Comparison of ENCODE assay signal across 10 cellular contexts in the genomic region with DNA sequence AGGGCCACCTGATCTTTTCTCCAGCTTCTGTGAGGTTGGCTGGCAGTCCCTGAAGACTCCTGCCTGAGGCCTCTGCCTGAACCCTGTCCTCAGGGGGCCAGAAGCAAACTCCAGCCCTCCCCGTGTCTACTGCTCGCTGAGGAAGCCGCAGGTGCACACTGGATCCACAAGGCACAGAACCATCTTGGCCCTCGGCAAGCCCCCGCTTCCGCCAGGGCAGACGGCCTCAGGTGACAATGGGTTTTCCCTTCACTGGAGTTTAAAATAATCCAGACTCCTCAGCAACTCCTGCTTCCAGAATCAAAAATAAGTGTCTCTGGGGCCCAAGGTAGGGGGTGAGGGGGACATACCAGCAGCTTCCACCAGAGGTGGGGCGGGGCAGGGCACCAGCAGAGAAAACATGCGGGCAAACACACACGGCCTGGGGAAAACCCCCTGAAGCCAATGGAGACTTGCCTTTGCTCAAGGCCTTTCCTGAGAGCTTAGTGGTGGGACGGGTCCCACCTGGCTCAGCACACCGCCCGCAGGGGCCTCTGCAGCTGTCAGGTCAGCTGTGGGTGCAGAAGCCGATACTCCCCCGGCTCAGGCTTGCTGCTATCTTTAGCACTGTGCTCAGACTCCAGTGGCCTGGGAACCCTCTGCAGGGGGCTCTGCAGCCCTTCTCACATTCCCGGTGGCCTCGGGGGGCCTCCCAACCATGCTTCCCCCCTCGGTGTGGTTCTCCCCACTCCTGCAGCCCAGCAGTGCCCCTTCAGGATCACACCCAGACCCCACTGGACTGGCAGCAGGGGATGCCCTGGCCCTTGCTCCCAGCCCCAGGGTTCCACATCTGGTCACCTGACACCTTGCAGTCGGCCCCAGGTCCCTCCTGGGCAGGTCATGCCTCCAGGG. TPM values are rescaled to one million over a fixed set of nuclear protein-coding genes. Genes with fewer than 3 reads are reported as not detected.
DNase-seq lines count a peak whose midpoint lies in the region; ATAC-seq and TF ChIP-seq lines count a peak whose summit lies in the region.
"Had no signal": no experiment of that assay in that cellular context is flagged by ENCODE, and none has a peak within 500 bp of the region (broad histone marks: within the 10 kb centered on the region; RNA-seq: fewer than 3 reads in every experiment).

No MANE protein-coding gene starts in this region.

- peak overlapping the region; percentile 95 to 100 (median 98) for H3K4me2 ChIP-seq in BLaER1 treated with 17β-estradiol and CSF1 and Interleukin-3, amounts not matched to agents 10 nM and 100 nM

- H3K36me3 Mint-ChIP-seq in endodermal cell (ENCODE audit: low read depth), result peaks cover 20% of the 10 kb centered on the region

- TF ChIP-seq CTCF in endodermal cell (conservative IDR thresholded peaks at IDR 0.05) (no peak), ascending aorta (IDR thresholded peaks at IDR 0.05) (no peak)

- H3K27me3 Mint-ChIP-seq in endodermal cell (ENCODE audit: insufficient read depth), result peaks cover 2% of the 10 kb centered on the region

- intact Hi-C loops in left colon (cut with DNase I, micrococcal nuclease) (no loop called here), ascending aorta (cut with DNase I) (loop anchor here (2.0 to 10.0 kb wide), 2 partner anchors 257 to 1039 kb away; partner anchors contain the start of genes GAK, SLBP and TMEM175)

- DNase-seq in endodermal cell (no peak), left colon (no peak), DMS79 treated with DMSO at 0.1 percent for 48 hours (lab: John Stamatoyannopoulos, UW) (no peak), ascending aorta (ENCODE audit: low spot score in 2 of 2) (no peak)
- no peak for DNase-seq in central memory CD4-positive, alpha-beta T cell
- DNase-seq: erythroblast had no signal

- peaks cover 10% of the 10 kb centered on the region for H3K4me1 Mint-ChIP-seq in endodermal cell

- no peaks in the 10 kb centered on the region for H3K9me3 Mint-ChIP-seq in endodermal cell

- peaks cover 18 to 21% (median 20%) of the 10 kb centered on the region in 11 experiments for H3K36me3 ChIP-seq in BLaER1 treated with 17β-estradiol and CSF1 and Interleukin-3, amounts not matched to agents 10 nM and 100 nM
- peaks cover 14% of the 10 kb centered on the region for H3K36me3 ChIP-seq in endodermal cell (ENCODE audit: control insufficient read depth, insufficient read depth, low read length)
- H3K36me3 ChIP-seq in ascending aorta, result peaks cover 14 to 16% of the 10 kb centered on the region in 2 donors

- ATAC-seq in GM19043 (IDR thresholded peaks at IDR 0.05; ENCODE audit: low read depth, unreplicated experiment) (peak; percentile 27), HG03442 (IDR thresholded peaks at IDR 0.05; ENCODE audit: unreplicated experiment) (peak; percentile 21), left colon (no peak)

- peak overlapping the region in 9 of 11 experiments; percentile 6 to 98 (median 94); a peak in 15 of 22 replicates for H3K27ac ChIP-seq in BLaER1 treated with 17β-estradiol and CSF1 and Interleukin-3, amounts not matched to agents 10 nM and 100 nM
- no peak overlapping the region for H3K27ac ChIP-seq in endodermal cell (ENCODE audit: low read depth, low read length)
- H3K27ac ChIP-seq in ascending aorta, result no peak overlapping the region

- H3K27me3 ChIP-seq in BLaER1 treated with 17β-estradiol and CSF1 and Interleukin-3, amounts not matched to agents 10 nM and 100 nM, result no peaks in the 10 kb centered on the region
- H3K27me3 ChIP-seq in endodermal cell (ENCODE audit: control insufficient read depth, insufficient read depth, low read length, poor library complexity, severe bottlenecking) (no peaks in the 10 kb centered on the region), ascending aorta (peaks cover 10% of the 10 kb centered on the region)

- H3K27ac Mint-ChIP-seq in endodermal cell, result peak overlapping the region; percentile 35

- 93 to 100% methylated on average over 1 to 19 of the region's 19 CpGs for WGBS in endodermal cell (ENCODE audit: insufficient coverage in 1 of 2, insufficient read length in 1 of 2), 2 experiments

- H3K4me1 ChIP-seq in BLaER1 treated with 17β-estradiol and CSF1 and Interleukin-3, amounts not matched to agents 10 nM and 100 nM, result peaks cover 59 to 75% (median 66%) of the 10 kb centered on the region in 10 experiments
- H3K4me1 ChIP-seq in endodermal cell (ENCODE audit: control insufficient read depth, insufficient read depth, low read length) (no peaks in the 10 kb centered on the region), ascending aorta (peaks cover 16 to 24% of the 10 kb centered on the region in 2 donors)

- H3K9ac ChIP-seq in BLaER1 treated with 17β-estradiol and CSF1 and Interleukin-3, amounts not matched to agents 10 nM and 100 nM, result peak overlapping the region; percentile 25 to 98 (median 97); a peak in 21 of 22 replicates
- no peak overlapping the region for H3K9ac ChIP-seq in endodermal cell (ENCODE audit: extremely low read depth, low read length, poor library complexity, severe bottlenecking)

- peak overlapping the region in 8 of 10 experiments; percentile 9 to 97 (median 82); a peak in 12 of 20 replicates for H3K4me3 ChIP-seq in BLaER1 treated with 17β-estradiol and CSF1 and Interleukin-3, amounts not matched to agents 10 nM and 100 nM
- H3K4me3 ChIP-seq in endodermal cell (ENCODE audit: low read length) (no peak overlapping the region), ascending aorta (no peak overlapping the region)

- no peaks in the 10 kb centered on the region for H3K9me3 ChIP-seq in BLaER1 treated with 17β-estradiol and CSF1 and Interleukin-3, amounts not matched to agents 10 nM and 100 nM (replicated peaks in 1 of 11)
- no peaks in the 10 kb centered on the region for H3K9me3 ChIP-seq in endodermal cell (ENCODE audit: control insufficient read depth, low read length)
- H3K9me3 ChIP-seq in ascending aorta, result no peaks in the 10 kb centered on the region

- peak overlapping the region; percentile 85 for H3K4me3 Mint-ChIP-seq in endodermal cell

- peaks cover 0 to 25% (median 0%) of the 10 kb centered on the region in 11 experiments; a peak in 4 of 22 replicates for H4K20me1 ChIP-seq in BLaER1 treated with 17β-estradiol and CSF1 and Interleukin-3, amounts not matched to agents 10 nM and 100 nM

RNA-seq across cellular contexts. Expression of gene MYL5, which starts 1.9 kb away (rescaled TPM):
- 10 to 100 TPM; 20.0 to 23.4 TPM for total RNA-seq in endodermal cell
- polyA plus RNA-seq in endodermal cell (2013, experiment 1 of 2), result 8.7 TPM
- polyA plus RNA-seq in endodermal cell (2013, experiment 2 of 2), result 6.1 TPM
- 10 to 100 TPM; 30.0 to 37.1 TPM for total RNA-seq in left colon
- 1.1 TPM for total RNA-seq in ascending aorta

RNA-seq across cellular contexts. Expression of gene ATP5ME, which starts 2.1 kb away (rescaled TPM):
- total RNA-seq in endodermal cell (100 to 1,000 TPM; 407 to 456 TPM), left colon (100 to 1,000 TPM; 383 to 496 TPM), ascending aorta (not detected)
- 299 TPM for polyA plus RNA-seq in endodermal cell (2013, experiment 1 of 2)
- 303 TPM for polyA plus RNA-seq in endodermal cell (2013, experiment 2 of 2)

RNA-seq across cellular contexts. Expression of gene SLC49A3, which starts 12.7 kb away (rescaled TPM):
- total RNA-seq in endodermal cell (10 to 100 TPM; 15.1 to 16.4 TPM), left colon (10 to 100 TPM; 10.7 to 15.8 TPM), ascending aorta (17.7 TPM)
- 2.0 TPM for polyA plus RNA-seq in endodermal cell (2013, experiment 1 of 2)
- 1.0 TPM for polyA plus RNA-seq in endodermal cell (2013, experiment 2 of 2)
- total RNA-seq: NCI-H460 had no signal

RNA-seq across cellular contexts. Expression of gene PCGF3, which starts 29.4 kb away (rescaled TPM):
- total RNA-seq in endodermal cell (10 to 100 TPM; 53.1 to 64.0 TPM), left colon (10 to 100 TPM; 46.9 to 51.9 TPM), ascending aorta (124 TPM)
- 64.4 TPM for polyA plus RNA-seq in endodermal cell (2013, experiment 1 of 2)
- 55.3 TPM for polyA plus RNA-seq in endodermal cell (2013, experiment 2 of 2)

RNA-seq across cellular contexts. Expression of gene PDE6B, which starts 50.9 kb away (rescaled TPM):
- 10 to 100 TPM; 12.4 to 14.6 TPM for total RNA-seq in endodermal cell
- polyA plus RNA-seq in endodermal cell (2013, experiment 1 of 2), result 5.0 TPM
- polyA plus RNA-seq in endodermal cell (2013, experiment 2 of 2), result 2.4 TPM
- 1 to 10 TPM; 1.3 to 1.4 TPM for total RNA-seq in left colon
- not detected for total RNA-seq in ascending aorta
- total RNA-seq: NCI-H460 had no signal

Comparison
In these comparisons a context has a peak if more than half of its experiments do, and no peak if none do; other contexts are left out.
1. H3K27ac ChIP-seq: peak in BLaER1 treated with 17β-estradiol and CSF1 and Interleukin-3, amounts not matched to agents 10 nM and 100 nM (9 of 11); none in endodermal cell (single experiment) and ascending aorta (0 of 2).
2. H3K4me3 ChIP-seq: peak in BLaER1 treated with 17β-estradiol and CSF1 and Interleukin-3, amounts not matched to agents 10 nM and 100 nM (8 of 10); none in endodermal cell (single experiment) and ascending aorta (0 of 2).
3. RNA of gene MYL5, which starts 1.9 kb away (total RNA-seq): 30.0 to 37.1 TPM in left colon and 20.0 to 23.4 TPM in endodermal cell; 1.1 TPM in ascending aorta (single experiment); every median in the first group is over 10 times any median in the second.
4. RNA of gene ATP5ME, which starts 2.1 kb away (total RNA-seq): 383 to 496 TPM in left colon and 407 to 456 TPM in endodermal cell; not detected in ascending aorta (single experiment); every median in the first group is over 100 times any median in the second.